Comparison of ENCODE assay signal across 9 cellular contexts in genomic region chr12:27781680-27782079, GRCh38. TPM values are rescaled to one million over a fixed set of nuclear protein-coding genes. Genes with fewer than 3 reads are reported as not detected.
DNase-seq lines count a peak whose midpoint lies in the region; ATAC-seq and TF ChIP-seq lines count a peak whose summit lies in the region.
"Had no signal": no experiment of that assay in that cellular context is flagged by ENCODE, and none has a peak within 500 bp of the region (broad histone marks: within the 10 kb centered on the region; RNA-seq: fewer than 3 reads in every experiment).

No MANE protein-coding gene starts in this region.

- H3F3A ChIP-seq in PC-9 (ENCODE audit: insufficient read depth, low read depth): peaks cover 38% of the 10 kb centered on the region

- peaks cover 61% of the 10 kb centered on the region for H3K4me1 ChIP-seq in PC-9 (replicated peaks; ENCODE audit: insufficient read depth)
- H3K4me1 ChIP-seq in rectal smooth muscle tissue (ENCODE audit: control insufficient read depth, insufficient read depth, low read length): peaks cover 7% of the 10 kb centered on the region

- no peaks in the 10 kb centered on the region for H4K20me1 ChIP-seq in PC-9 (ENCODE audit: insufficient read depth)

- no peaks in the 10 kb centered on the region for H3K9me2 ChIP-seq in PC-9 (ENCODE audit: insufficient read depth)

- ATAC-seq in HG03175 (IDR thresholded peaks at IDR 0.05; ENCODE audit: unreplicated experiment) (no peak), HG03342 (IDR thresholded peaks at IDR 0.05; ENCODE audit: unreplicated experiment) (no peak)

- H3K27me3 ChIP-seq in PC-9 (ENCODE audit: insufficient read depth, low read depth) (no peaks in the 10 kb centered on the region), rectal smooth muscle tissue (ENCODE audit: control insufficient read depth, insufficient read depth, low read length) (no peaks in the 10 kb centered on the region)

- TF ChIP-seq CTCF in PC-9 (conservative IDR thresholded peaks at IDR 0.05): no peak
- TF ChIP-seq CTCF in epithelial cell of esophagus (IDR thresholded peaks at IDR 0.05; ENCODE audit: insufficient read depth, low read depth, low read length, missing control alignments): no peak

- peak overlapping the region; percentile 87 for H3K4me2 ChIP-seq in PC-9

- CTCF ChIA-PET in PC-9 (lab: Charles Lee): no interaction called here

- DNase-seq in PC-9 (no peak), epithelial cell of esophagus (ENCODE audit: low read depth) (no peak), occipital lobe (lab: John Stamatoyannopoulos, UW) (no peak), NCI-H345 (lab: John Stamatoyannopoulos, UW) (no peak)
- DNase-seq: foreskin melanocyte had no signal

- H3K9me3 ChIP-seq in PC-9 (ENCODE audit: insufficient read depth, low read depth): no peaks in the 10 kb centered on the region

- no peak overlapping the region for H3K9ac ChIP-seq in rectal smooth muscle tissue (ENCODE audit: low read length)

- POLR2A ChIA-PET in PC-9 (lab: Charles Lee; ENCODE audit: unreplicated experiment): no interaction called here

- H3K4me3 ChIP-seq in GM08714 (ENCODE audit: low read length) (peak overlapping the region; percentile 23; the same call in 1 of the 2 replicates), PC-9 (peak overlapping the region; percentile 74), epithelial cell of esophagus (ENCODE audit: low read length) (peak overlapping the region; percentile 69), rectal smooth muscle tissue (ENCODE audit: low read length) (peak overlapping the region; percentile 51)

- H3K36me3 ChIP-seq in PC-9 (ENCODE audit: low read depth): peaks cover 11% of the 10 kb centered on the region
- no peaks in the 10 kb centered on the region for H3K36me3 ChIP-seq in rectal smooth muscle tissue (ENCODE audit: control insufficient read depth, insufficient read depth, low read length)

- peak overlapping the region; percentile 64 for H3K27ac ChIP-seq in PC-9
- peak overlapping the region; percentile 8 for H3K27ac ChIP-seq in rectal smooth muscle tissue (ENCODE audit: low read depth, low read length)

- peak overlapping the region; percentile 75; the same call in 1 of the 2 replicates for H2AFZ ChIP-seq in PC-9

- intact Hi-C loops in PC-9 (cut with micrococcal nuclease; ENCODE audit: unreplicated experiment): loop anchor here (2.0 to 5.0 kb wide), 3 partner anchors 41 to 187 kb away; no protein-coding TSS in a partner anchor

- peaks cover 60% of the 10 kb centered on the region for H3K79me2 ChIP-seq in PC-9 (ENCODE audit: low read depth)

- BruUV-seq in PC-9 (replicated peaks; lab: Mats Ljungman, UMichigan): no TSS peak

RNA-seq across cellular contexts. Expression of gene MANSC4, which starts 1.6 kb away (rescaled TPM):
- total RNA-seq in PC-9 (2021): not detected in 2 replicates
- 0.47 TPM for total RNA-seq in occipital lobe

RNA-seq across cellular contexts. Expression of gene KLHL42, which starts 1.6 kb away (rescaled TPM):
- total RNA-seq in PC-9 (2021) (33.6 and 34.5 TPM in 2 replicates), occipital lobe (77.8 TPM)

Comparison
In these comparisons a context has a peak if more than half of its experiments do, and no peak if none do; other contexts are left out.
1. H3K4me3 ChIP-seq: peak in every context shown above with its lines; median percentile 74 in PC-9; 69 in epithelial cell of esophagus; 51 in rectal smooth muscle tissue; 23 in GM08714.